22 cellular contexts compared by ENCODE assay signal in genomic region chr4:180106122-180106521, GRCh38.
"Had no signal": no experiment of that assay in that cellular context is flagged by ENCODE, and none has a peak within 500 bp of the region (broad histone marks: within the 10 kb centered on the region; RNA-seq: fewer than 3 reads in every experiment).

No MANE protein-coding gene starts in this region.

- H3K9me3 Mint-ChIP-seq: activated CD4-positive, alpha-beta T cell treated with anti-CD3 and anti-CD28 coated beads, Interleukin-2, amount 10 ng/mL, durations not matched to agents 24 days and 14 days; stimulated activated naive B cell treated with anti-CD40 and anti-IgM and Interleukin-4, amounts not matched to agents 10 μg/mL and 1 μg/mL and 100 μg/mL, for 72 hours had no signal

- H3K4me3 Mint-ChIP-seq: activated CD4-positive, alpha-beta memory T cell treated with anti-CD3 and anti-CD28 coated beads, Interleukin-2, amount 10 ng/mL, durations not matched to agents 7 days and 5 days; activated CD4-positive, alpha-beta T cell treated with anti-CD3 and anti-CD28 coated beads, Interleukin-2, amount 10 ng/mL, durations not matched to agents 24 days and 14 days; activated CD8-positive, alpha-beta memory T cell treated with anti-CD3 and anti-CD28 coated beads, Interleukin-2, amount 10 ng/mL, durations not matched to agents 7 days and 5 days; activated naive CD4-positive, alpha-beta T cell treated with anti-CD3 and anti-CD28 coated beads, Interleukin-2, amount 50 U/mL, for 24 hours; naive B cell; stimulated activated naive B cell treated with anti-CD40 and anti-IgM and Interleukin-4, amounts not matched to agents 10 μg/mL and 1 μg/mL and 100 μg/mL, for 72 hours; T-helper 17 cell had no signal

- DNase-seq: activated CD4-positive, alpha-beta memory T cell treated with anti-CD3 and anti-CD28 coated beads, Interleukin-2, amount 10 ng/mL, durations not matched to agents 7 days and 5 days; activated CD4-positive, alpha-beta T cell treated with anti-CD3 and anti-CD28 coated beads, Interleukin-2, amount 10 ng/mL, durations not matched to agents 24 days and 14 days; activated CD8-positive, alpha-beta memory T cell treated with anti-CD3 and anti-CD28 coated beads, Interleukin-2, amount 10 ng/mL, durations not matched to agents 7 days and 5 days; activated gamma-delta T cell treated with Interleukin-2 at 50 U/mL for 16 hours; cerebellar nuclear complex; erythroblast; heart right ventricle; lower lobe of right lung; naive B cell; posterior cingulate gyrus; stimulated activated CD4-positive, alpha-beta T cell treated with anti-CD3 and anti-CD28 coated beads, Interleukin-2, amount 100 ng/mL, for 48 hours; stimulated activated CD8-positive, alpha-beta memory T cell treated with anti-CD3 and anti-CD28 coated beads, Interleukin-4, amount 100 ng/mL, for 48 hours; stimulated activated naive B cell treated with anti-CD40 and anti-IgM and Interleukin-4, amounts not matched to agents 10 μg/mL and 1 μg/mL and 100 μg/mL, for 72 hours; SW 1271; T-helper 17 cell; transverse colon had no signal

- H3K27me3 Mint-ChIP-seq: activated CD4-positive, alpha-beta memory T cell treated with anti-CD3 and anti-CD28 coated beads, Interleukin-2, amount 10 ng/mL, durations not matched to agents 7 days and 5 days; activated CD4-positive, alpha-beta T cell treated with anti-CD3 and anti-CD28 coated beads, Interleukin-2, amount 10 ng/mL, durations not matched to agents 24 days and 14 days; activated CD8-positive, alpha-beta memory T cell treated with anti-CD3 and anti-CD28 coated beads, Interleukin-2, amount 10 ng/mL, durations not matched to agents 7 days and 5 days; activated naive CD4-positive, alpha-beta T cell treated with anti-CD3 and anti-CD28 coated beads, Interleukin-2, amount 50 U/mL, for 24 hours; T-helper 17 cell had no signal

- H3K36me3 ChIP-seq: ascending aorta, heart right ventricle, lower lobe of right lung, transverse colon had no signal

- H3K4me3 ChIP-seq: ascending aorta, coronary artery, heart right ventricle, lower lobe of right lung, transverse colon had no signal

- H3K27ac ChIP-seq: ascending aorta, coronary artery, heart right ventricle, lower lobe of right lung, transverse colon had no signal

- H3K27ac Mint-ChIP-seq: activated CD4-positive, alpha-beta memory T cell treated with anti-CD3 and anti-CD28 coated beads, Interleukin-2, amount 10 ng/mL, durations not matched to agents 7 days and 5 days; activated CD4-positive, alpha-beta T cell treated with anti-CD3 and anti-CD28 coated beads, Interleukin-2, amount 10 ng/mL, durations not matched to agents 24 days and 14 days; activated CD8-positive, alpha-beta memory T cell treated with anti-CD3 and anti-CD28 coated beads, Interleukin-2, amount 10 ng/mL, durations not matched to agents 7 days and 5 days; activated naive CD4-positive, alpha-beta T cell treated with anti-CD3 and anti-CD28 coated beads, Interleukin-2, amount 50 U/mL, for 24 hours; naive B cell; stimulated activated naive B cell treated with anti-CD40 and anti-IgM and Interleukin-4, amounts not matched to agents 10 μg/mL and 1 μg/mL and 100 μg/mL, for 72 hours; T-helper 17 cell had no signal

- H3K36me3 Mint-ChIP-seq: activated CD8-positive, alpha-beta memory T cell treated with anti-CD3 and anti-CD28 coated beads, Interleukin-2, amount 10 ng/mL, durations not matched to agents 7 days and 5 days; activated naive CD4-positive, alpha-beta T cell treated with anti-CD3 and anti-CD28 coated beads, Interleukin-2, amount 50 U/mL, for 24 hours; naive B cell; stimulated activated naive B cell treated with anti-CD40 and anti-IgM and Interleukin-4, amounts not matched to agents 10 μg/mL and 1 μg/mL and 100 μg/mL, for 72 hours had no signal

- H3K4me1 Mint-ChIP-seq: activated CD4-positive, alpha-beta memory T cell treated with anti-CD3 and anti-CD28 coated beads, Interleukin-2, amount 10 ng/mL, durations not matched to agents 7 days and 5 days; activated CD4-positive, alpha-beta T cell treated with anti-CD3 and anti-CD28 coated beads, Interleukin-2, amount 10 ng/mL, durations not matched to agents 24 days and 14 days; activated CD8-positive, alpha-beta memory T cell treated with anti-CD3 and anti-CD28 coated beads, Interleukin-2, amount 10 ng/mL, durations not matched to agents 7 days and 5 days; activated naive CD4-positive, alpha-beta T cell treated with anti-CD3 and anti-CD28 coated beads, Interleukin-2, amount 50 U/mL, for 24 hours; naive B cell; stimulated activated naive B cell treated with anti-CD40 and anti-IgM and Interleukin-4, amounts not matched to agents 10 μg/mL and 1 μg/mL and 100 μg/mL, for 72 hours; T-helper 17 cell had no signal

- H3K27me3 ChIP-seq: ascending aorta, heart right ventricle, transverse colon had no signal

- ATAC-seq: activated CD4-positive, CD25-positive, alpha-beta regulatory T cell treated with anti-CD3 and anti-CD28 coated beads, Interleukin-2, amount 50 U/mL, for 24 hours; activated CD8-positive, alpha-beta memory T cell treated with anti-CD3 and anti-CD28 coated beads, Interleukin-2, amount 10 ng/mL, durations not matched to agents 7 days and 5 days; heart right ventricle; left lobe of liver; lower lobe of right lung; sciatic nerve; stimulated activated naive B cell treated with anti-CD40 and anti-IgM and Interleukin-4, amounts not matched to agents 10 μg/mL and 1 μg/mL and 100 μg/mL, for 72 hours; T-helper 17 cell had no signal

- H3K4me1 ChIP-seq: ascending aorta, heart right ventricle, lower lobe of right lung, transverse colon had no signal

- H3K9me3 ChIP-seq: ascending aorta, heart right ventricle, lower lobe of right lung, transverse colon had no signal
